ENCODE assay signal across 14 cellular contexts in genomic region chr11:15775051-15775541, GRCh38.
DNase-seq lines count a peak whose midpoint lies in the region; ATAC-seq and TF ChIP-seq lines count a peak whose summit lies in the region.
"Had no signal": no experiment of that assay in that cellular context is flagged by ENCODE, and none has a peak within 500 bp of the region (broad histone marks: within the 10 kb centered on the region; RNA-seq: fewer than 3 reads in every experiment).

No MANE protein-coding gene starts in this region.

- no peak overlapping the region; the same call in 1 of the 2 replicates for H2AFZ ChIP-seq in GM23338

- H3F3A ChIP-seq in GM23338 (replicated peaks; ENCODE audit: low read depth) = no peaks in the 10 kb centered on the region

- 82 to 86% methylated on average over 5 of the region's 5 CpGs for WGBS in ectodermal cell, 2 experiments

- peak; percentile 61 for ATAC-seq in Right ventricle myocardium inferior
- no peak for ATAC-seq in GM23338
- ATAC-seq in CD4-positive, alpha-beta T cell (ENCODE audit: poor library complexity) = no peak
- ATAC-seq: activated CD8-positive, alpha-beta T cell treated with anti-CD3 and anti-CD28 coated beads, Interleukin-2, amount 10 ng/mL, durations not matched to agents 7 days and 5 days had no signal

- intact Hi-C loops in Right ventricle myocardium inferior (cut with DNase I) = no loop called here
- intact Hi-C loops in cardiac septum (cut with DNase I) = no loop called here
- intact Hi-C loops in tibial artery (cut with DNase I; ENCODE audit: low total_unique reads) = no loop called here
- intact Hi-C loops in CD4-positive, alpha-beta T cell (cut with DNase I, micrococcal nuclease) = no loop called here

- no peak overlapping the region for H3K4me2 ChIP-seq in GM23338

- H3K79me2 ChIP-seq in GM23338 (replicated peaks; ENCODE audit: insufficient read depth) = no peaks in the 10 kb centered on the region

- H3K9me3 ChIP-seq in ectodermal cell (ENCODE audit: control insufficient read depth, low read length) (no peaks in the 10 kb centered on the region), tibial artery (no peaks in the 10 kb centered on the region)
- H3K9me3 ChIP-seq in CD4-positive, alpha-beta T cell (ENCODE audit: control insufficient read depth, low read length) = no peaks in the 10 kb centered on the region
- H3K9me3 ChIP-seq: SJCRH30, tibial nerve had no signal

- H3K36me3 Mint-ChIP-seq in mesothelial cell of epicardium (no peaks in the 10 kb centered on the region), GM23338 (ENCODE audit: low read depth) (no peaks in the 10 kb centered on the region)
- H3K36me3 Mint-ChIP-seq in CD4-positive, alpha-beta T cell (ENCODE audit: low read depth) = no peaks in the 10 kb centered on the region

- DNase-seq in Right ventricle myocardium inferior (ENCODE audit: missing footprints) = no peak
- no peak for DNase-seq in cardiac septum (ENCODE audit: low spot score)
- DNase-seq in mesothelial cell of epicardium (ENCODE audit: low spot score in 2 of 2, unreplicated experiment in 2 of 2) = no peak
- no peak for DNase-seq in tibial artery
- no peak for DNase-seq in GM23338 (ENCODE audit: low spot score)
- DNase-seq in NCI-H69 (lab: John Stamatoyannopoulos, UW) = no peak
- no peak for DNase-seq in CD4-positive, alpha-beta T cell
- DNase-seq: activated CD8-positive, alpha-beta T cell treated with anti-CD3 and anti-CD28 coated beads, Interleukin-2, amount 10 ng/mL, durations not matched to agents 7 days and 5 days; Calu3; H9; NCI-H2029 had no signal

- H3K27me3 Mint-ChIP-seq in mesothelial cell of epicardium (ENCODE audit: low read depth) (no peaks in the 10 kb centered on the region), GM23338 (ENCODE audit: insufficient read depth, low read depth, poor library complexity) (peaks cover 7% of the 10 kb centered on the region)
- H3K27me3 Mint-ChIP-seq in CD4-positive, alpha-beta T cell = no peaks in the 10 kb centered on the region

- H3K27me3 ChIP-seq in ectodermal cell (ENCODE audit: control insufficient read depth, insufficient read depth, low read length, poor library complexity, severe bottlenecking) (no peaks in the 10 kb centered on the region), tibial artery (no peaks in the 10 kb centered on the region), GM23338 (ENCODE audit: insufficient read depth) (no peaks in the 10 kb centered on the region)
- H3K27me3 ChIP-seq in CD4-positive, alpha-beta T cell (ENCODE audit: control insufficient read depth, insufficient read depth, low read length) = no peaks in the 10 kb centered on the region
- H3K27me3 ChIP-seq: tibial nerve had no signal

- H3K9me3 Mint-ChIP-seq in mesothelial cell of epicardium = no peaks in the 10 kb centered on the region
- H3K9me3 Mint-ChIP-seq in GM23338 = no peaks in the 10 kb centered on the region
- no peaks in the 10 kb centered on the region for H3K9me3 Mint-ChIP-seq in CD4-positive, alpha-beta T cell
- H3K9me3 Mint-ChIP-seq: H9 had no signal

- H3K4me1 ChIP-seq in ectodermal cell (ENCODE audit: control insufficient read depth, insufficient read depth, low read length) (peaks cover 18% of the 10 kb centered on the region), tibial artery (peaks cover 0 to 27% (median 10%) of the 10 kb centered on the region in 4 donors), GM23338 (ENCODE audit: insufficient read depth) (no peaks in the 10 kb centered on the region)

- H3K27ac ChIP-seq in ectodermal cell (ENCODE audit: insufficient read depth, low read depth, low read length, poor library complexity, severe bottlenecking) = peak overlapping the region; percentile 28
- peak overlapping the region; percentile 17 to 22 for H3K27ac ChIP-seq in tibial artery
- no peak overlapping the region for H3K27ac ChIP-seq in GM23338 (ENCODE audit: low read depth)
- no peak overlapping the region for H3K27ac ChIP-seq in CD4-positive, alpha-beta T cell (ENCODE audit: low read depth, low read length)
- H3K27ac ChIP-seq: SJCRH30, tibial nerve had no signal

- H3K4me3 Mint-ChIP-seq in mesothelial cell of epicardium = no peak overlapping the region
- no peak overlapping the region for H3K4me3 Mint-ChIP-seq in GM23338
- H3K4me3 Mint-ChIP-seq in CD4-positive, alpha-beta T cell = no peak overlapping the region
- H3K4me3 Mint-ChIP-seq: activated CD8-positive, alpha-beta T cell treated with anti-CD3 and anti-CD28 coated beads, Interleukin-2, amount 10 ng/mL, durations not matched to agents 7 days and 5 days; H9 had no signal

- CTCF ChIA-PET in CD4-positive, alpha-beta T cell (lab: Charles Lee) = interaction anchor here (0.7 to 1.3 kb wide), 2 partner anchors 11 to 15 kb away, joined by 3 read pairs; no protein-coding TSS in a partner anchor

- no peak overlapping the region for H3K4me3 ChIP-seq in ectodermal cell (ENCODE audit: insufficient read depth, low read depth, low read length)
- no peak overlapping the region for H3K4me3 ChIP-seq in tibial artery
- no peak overlapping the region for H3K4me3 ChIP-seq in GM23338
- H3K4me3 ChIP-seq: SJCRH30, tibial nerve had no signal

- H3K36me3 ChIP-seq in ectodermal cell (ENCODE audit: control insufficient read depth, insufficient read depth, low read length) (no peaks in the 10 kb centered on the region), tibial artery (no peaks in the 10 kb centered on the region), GM23338 (ENCODE audit: insufficient read depth) (no peaks in the 10 kb centered on the region)
- H3K36me3 ChIP-seq: SJCRH30, tibial nerve had no signal

- H3K27ac Mint-ChIP-seq in mesothelial cell of epicardium (peak overlapping the region; percentile 75), GM23338 (no peak overlapping the region)
- H3K27ac Mint-ChIP-seq in CD4-positive, alpha-beta T cell = no peak overlapping the region
- H3K27ac Mint-ChIP-seq: activated CD8-positive, alpha-beta T cell treated with anti-CD3 and anti-CD28 coated beads, Interleukin-2, amount 10 ng/mL, durations not matched to agents 7 days and 5 days had no signal

- no peaks in the 10 kb centered on the region for H4K20me1 ChIP-seq in GM23338 (replicated peaks; ENCODE audit: insufficient read depth)

- H3K9me2 ChIP-seq in GM23338 (ENCODE audit: insufficient read depth) = no peaks in the 10 kb centered on the region; the same call in 1 of the 2 replicates

- TF ChIP-seq CTCF in mesothelial cell of epicardium (IDR thresholded peaks at IDR 0.05; ENCODE audit: unreplicated experiment) (no peak), tibial artery (IDR thresholded peaks at IDR 0.05) (no peak), GM23338 (conservative IDR thresholded peaks at IDR 0.05; ENCODE audit: low read depth in 2 of 2) (no peak)
- TF ChIP-seq CTCF in CD4-positive, alpha-beta T cell (IDR thresholded peaks at IDR 0.05) = no peak

- H3K4me1 Mint-ChIP-seq in mesothelial cell of epicardium (peaks cover 55% of the 10 kb centered on the region), GM23338 (peaks cover 22% of the 10 kb centered on the region)
- no peaks in the 10 kb centered on the region for H3K4me1 Mint-ChIP-seq in CD4-positive, alpha-beta T cell (ENCODE audit: low read depth)

- POLR2A ChIA-PET in CD4-positive, alpha-beta T cell (lab: Charles Lee) = no interaction called here

TF ChIP-seq in GM23338, 12 proteins besides CTCF, POLR2A, EP300 and RAD21 (continues in another document):
- no peak for TF ChIP-seq EZH2phosphoT487 (IDR thresholded peaks at IDR 0.05; ENCODE audit: unreplicated experiment)
- TF ChIP-seq CREB1 (CRISPR knock-in tag; IDR thresholded peaks at IDR 0.05; ENCODE audit: low read depth) = no peak
- no peak for TF ChIP-seq EZH2 (IDR thresholded peaks at IDR 0.05; ENCODE audit: low read depth, unreplicated experiment)
- no peak for TF ChIP-seq STAT1 (IDR thresholded peaks at IDR 0.05; ENCODE audit: unreplicated experiment)
- no peak for TF ChIP-seq ZNF114 (CRISPR knock-in tag; IDR thresholded peaks at IDR 0.05)
- TF ChIP-seq ETS1 (IDR thresholded peaks at IDR 0.05) = no peak
- no peak for TF ChIP-seq REST (IDR thresholded peaks at IDR 0.05; ENCODE audit: unreplicated experiment)
- no peak for TF ChIP-seq ZNF331 (CRISPR knock-in tag; IDR thresholded peaks at IDR 0.05; ENCODE audit: low read depth)

Comparison
In these comparisons a context has a peak if more than half of its experiments do, and no peak if none do; other contexts are left out.
1. H3K27ac ChIP-seq: peak in ectodermal cell (single experiment) and tibial artery (2 of 2); none in GM23338 (single experiment) and CD4-positive, alpha-beta T cell (single experiment).